In genomic region chr17:26734775-26735174, GRCh38 we compare ENCODE assay signal across 4 cellular contexts.
DNase-seq lines count a peak whose midpoint lies in the region; ATAC-seq, FAIRE-seq and TF ChIP-seq lines count a peak whose summit lies in the region.
"Not testable (repeated sequence)": the region's sequence is repeated elsewhere in the genome, so short reads cannot be mapped to it uniquely, and the experiment has no call there.

No MANE protein-coding gene starts in this region.

- not testable (repeated sequence) for H3K4me1 ChIP-seq in HEK293 (ENCODE audit: control insufficient read depth, insufficient read depth, low read length); HepG2 (ENCODE audit: insufficient read depth, low read length)

- not testable (repeated sequence) for TF ChIP-seq CTCF in HEK293 (tag by site-specific recombination; IDR thresholded peaks at IDR 0.05); endothelial cell (IDR thresholded peaks at IDR 0.05; ENCODE audit: unreplicated experiment); HepG2 (CRISPR knock-in tag; IDR thresholded peaks at IDR 0.05)

- H3K9me3 Mint-ChIP-seq in activated T-cell treated with anti-CD3 and anti-CD28 coated beads, Interleukin-2, amount 50 U/mL, for 72 hours = peaks cover 15% of the 10 kb centered on the region in 2 donors
- peaks cover 33% of the 10 kb centered on the region for H3K9me3 Mint-ChIP-seq in endothelial cell (ENCODE audit: unreplicated experiment)

- TF ChIP-seq EP300 in HepG2 (IDR thresholded peaks at IDR 0.05; ENCODE audit: low read depth in 2 of 2, low read length in 2 of 2); HepG2 (CRISPR knock-in tag; IDR thresholded peaks at IDR 0.05; ENCODE audit: borderline replicate concordance): not testable (repeated sequence)

- H3K4me1 Mint-ChIP-seq in activated T-cell treated with anti-CD3 and anti-CD28 coated beads, Interleukin-2, amount 50 U/mL, for 72 hours (ENCODE audit: low read depth); endothelial cell (ENCODE audit: unreplicated experiment): not testable (repeated sequence)

- CTCF ChIA-PET in HEK293 (lab: Yijun Ruan, JAX); HepG2 (lab: Yijun Ruan, JAX; ENCODE audit: low intra/inter-chr PET ratio, low total read pairs): not testable (repeated sequence)

- not testable (repeated sequence) for TF ChIP-seq POLR2A in HepG2 (IDR thresholded peaks at IDR 0.05; ENCODE audit: insufficient read depth in 1 of 2, low read depth in 2 of 2, low read length in 2 of 2)

- BruUV-seq in HepG2 (replicated peaks; lab: Mats Ljungman, UMichigan) = not testable (repeated sequence)

- in situ Hi-C loops in HepG2 (cut with HindIII; ENCODE audit: extremely low pct_ligation_motif_present, low pct_unique_long_range_greater_than_20kb) = not testable (repeated sequence)

- not testable (repeated sequence) for H3K27ac ChIP-seq in HEK293 (ENCODE audit: extremely low read depth, low read depth, low read length); HepG2 (ENCODE audit: extremely low read length, insufficient read depth, low read length)

- POLR2A ChIA-PET in HEK293 (lab: Yijun Ruan, JAX); HepG2 (lab: Yijun Ruan, JAX): not testable (repeated sequence)

- H3K4me3 ChIP-seq in HEK293 (ENCODE audit: low read depth, low read length); HepG2 (replicated peaks in 1 of 3; ENCODE audit: insufficient read depth in 1 of 3, low read depth in 2 of 3, low read length in 3 of 3): not testable (repeated sequence)

- not testable (repeated sequence) for H4K20me1 ChIP-seq in HepG2 (ENCODE audit: insufficient read depth, low read length)

- peak overlapping the region; percentile 1 for H3K27ac Mint-ChIP-seq in activated T-cell treated with anti-CD3 and anti-CD28 coated beads, Interleukin-2, amount 50 U/mL, for 72 hours
- peak overlapping the region; percentile 1 for H3K27ac Mint-ChIP-seq in endothelial cell (ENCODE audit: unreplicated experiment)

- not testable (repeated sequence) for H3K9ac ChIP-seq in HepG2 (ENCODE audit: insufficient read depth, low read depth, low read length)

- H3K36me3 Mint-ChIP-seq in activated T-cell treated with anti-CD3 and anti-CD28 coated beads, Interleukin-2, amount 50 U/mL, for 72 hours (ENCODE audit: insufficient read depth in 2 of 2); endothelial cell (ENCODE audit: low read depth, unreplicated experiment): not testable (repeated sequence)

- not testable (repeated sequence) for H3K79me2 ChIP-seq in HepG2 (ENCODE audit: insufficient read depth, low read length)

- not testable (repeated sequence) for H3K9me3 ChIP-seq in HEK293 (ENCODE audit: control insufficient read depth, insufficient read depth, low read depth, low read length)
- H3K9me3 ChIP-seq in HepG2 (ENCODE audit: low read length) = peaks cover 20% of the 10 kb centered on the region; the same call in 1 of the 2 replicates

- not testable (repeated sequence) for H3K4me3 Mint-ChIP-seq in activated T-cell treated with anti-CD3 and anti-CD28 coated beads, Interleukin-2, amount 50 U/mL, for 72 hours
- peak overlapping the region; percentile 28 for H3K4me3 Mint-ChIP-seq in endothelial cell (ENCODE audit: unreplicated experiment)

- not testable (repeated sequence) for H2AFZ ChIP-seq in HepG2 (ENCODE audit: low read length)

- H3K4me2 ChIP-seq in HepG2 (ENCODE audit: low read depth, low read length) = not testable (repeated sequence)

- H3K27me3 Mint-ChIP-seq in activated T-cell treated with anti-CD3 and anti-CD28 coated beads, Interleukin-2, amount 50 U/mL, for 72 hours (ENCODE audit: low read depth); endothelial cell (ENCODE audit: unreplicated experiment): not testable (repeated sequence)

- not testable (repeated sequence) for FAIRE-seq in HepG2 (lab: Jason Lieb, UNC)

- not testable (repeated sequence) for ATAC-seq in activated T-cell treated with anti-CD3 and anti-CD28 coated beads, Interleukin-2, amount 50 U/mL, for 72 hours (replicated peaks in 1 of 2); HepG2

- WGBS in HepG2 (ENCODE audit: low lambda C conversion rate) = 2% methylated on average over 2 of the region's 2 CpGs

- DNase-seq in activated T-cell treated with anti-CD3 and anti-CD28 coated beads, Interleukin-2, amount 50 U/mL, for 72 hours; endothelial cell (ENCODE audit: low spot score); HepG2 (ENCODE audit: low spot score): not testable (repeated sequence)

- not testable (repeated sequence) for H3K36me3 ChIP-seq in HEK293 (ENCODE audit: control insufficient read depth in 2 of 2, insufficient read depth in 1 of 2, low read length in 2 of 2); HepG2 (replicated peaks in 1 of 2; ENCODE audit: control insufficient read depth in 1 of 2, insufficient read depth in 2 of 2, low read length in 2 of 2)

- intact Hi-C loops in HepG2 (cut with micrococcal nuclease; ENCODE audit: unreplicated experiment) = not testable (repeated sequence)

- not testable (repeated sequence) for TF ChIP-seq RAD21 in HepG2 (CRISPR knock-in tag; IDR thresholded peaks at IDR 0.05)

- not testable (repeated sequence) for H3K27me3 ChIP-seq in HepG2 (ENCODE audit: control insufficient read depth in 1 of 2, insufficient read depth in 2 of 2, low read length in 2 of 2)

TF ChIP-seq in HEK293, 187 proteins besides CTCF, POLR2A, EP300 and RAD21:
- TF ChIP-seq BCL6B (tag by site-specific recombination; IDR thresholded peaks at IDR 0.05) (peak; percentile 39; the same call in 1 of the 2 replicates), ATF2 (tag by site-specific recombination; IDR thresholded peaks at IDR 0.05; ENCODE audit: low read depth) (peak; percentile 67), ZNF366 (tag by site-specific recombination; conservative IDR thresholded peaks at IDR 0.05) (0 out of 2 replicates have a peak, but pooled peaks have one; percentile 33), ZBTB21 (tag by site-specific recombination; IDR thresholded peaks at IDR 0.05) (0 out of 2 replicates have a peak, but pooled peaks have one; percentile 19), YY2 (tag by site-specific recombination; IDR thresholded peaks at IDR 0.05) (peak; percentile 47; the same call in 1 of the 2 replicates), ZNF24 (tag by site-specific recombination; IDR thresholded peaks at IDR 0.05) (peak; percentile 72; the same call in 1 of the 2 replicates)
TF ChIP-seq in HEK293: peak in this region for 6; not testable (repeated sequence) for 181.

TF ChIP-seq in HepG2, 621 proteins besides CTCF, POLR2A, EP300 and RAD21:
- TF ChIP-seq ATF7 (IDR thresholded peaks at IDR 0.05) = peak; percentile 95
- TF ChIP-seq ATF7 (CRISPR knock-in tag; IDR thresholded peaks at IDR 0.05) = not testable (repeated sequence)
- peak; percentile 11; the same call in 1 of the 2 replicates for TF ChIP-seq CEBPB (IDR thresholded peaks at IDR 0.05; ENCODE audit: borderline replicate concordance, low read depth, low read length)
